ENCODE assay signal across 18 cellular contexts in genomic region chr20:4979841-4980410, GRCh38.
"Had no signal": no experiment of that assay in that cellular context is flagged by ENCODE, and none has a peak within 500 bp of the region (broad histone marks: within the 10 kb centered on the region; RNA-seq: fewer than 3 reads in every experiment).

No MANE protein-coding gene starts in this region.

- H3K27me3 ChIP-seq: dorsolateral prefrontal cortex, heart left ventricle, neutrophil, suprapubic skin, thyroid gland had no signal

- H3K4me3 ChIP-seq: dorsolateral prefrontal cortex, heart left ventricle, mucosa of descending colon, psoas muscle, suprapubic skin, thyroid gland had no signal

- H3K36me3 ChIP-seq: heart left ventricle, neutrophil, suprapubic skin, thyroid gland had no signal

- H3K36me3 Mint-ChIP-seq: type B pancreatic cell had no signal

- FAIRE-seq: urothelium cell line had no signal

- H3K27me3 Mint-ChIP-seq: naive thymus-derived CD8-positive, alpha-beta T cell; type B pancreatic cell had no signal

- H3K9me3 ChIP-seq: heart left ventricle, mucosa of descending colon, neutrophil, psoas muscle, suprapubic skin, thyroid gland had no signal

- H3K27ac Mint-ChIP-seq: type B pancreatic cell had no signal

- H3K27ac ChIP-seq: dorsolateral prefrontal cortex, heart left ventricle, neutrophil, psoas muscle, suprapubic skin, thyroid gland had no signal

- H3K4me1 ChIP-seq: psoas muscle had no signal

- H3K4me3 Mint-ChIP-seq: naive thymus-derived CD8-positive, alpha-beta T cell; type B pancreatic cell had no signal

- DNase-seq: cortex of kidney; dorsolateral prefrontal cortex; effector CD8-positive, alpha-beta T cell; heart left ventricle; hippocampal formation; mucosa of descending colon; naive thymus-derived CD8-positive, alpha-beta T cell; psoas muscle; retina; stimulated activated naive CD8-positive, alpha-beta T cell treated with anti-CD3 and anti-CD28 coated beads, Interleukin-15, Interleukin-2, amounts not matched to agents 100 U/mL and 50 U/mL, for 24 hours; thyroid gland had no signal

- ATAC-seq: esophagus mucosa; heart left ventricle; left lobe of liver; mucosa of descending colon; naive thymus-derived CD8-positive, alpha-beta T cell; psoas muscle; sciatic nerve; stimulated activated naive CD8-positive, alpha-beta T cell treated with anti-CD3 and anti-CD28 coated beads, Interleukin-15, Interleukin-2, amounts not matched to agents 100 U/mL and 50 U/mL, for 24 hours had no signal

- H3K9me3 Mint-ChIP-seq: naive thymus-derived CD8-positive, alpha-beta T cell; type B pancreatic cell had no signal
